8 cellular contexts compared by ENCODE assay signal in the genomic region with DNA sequence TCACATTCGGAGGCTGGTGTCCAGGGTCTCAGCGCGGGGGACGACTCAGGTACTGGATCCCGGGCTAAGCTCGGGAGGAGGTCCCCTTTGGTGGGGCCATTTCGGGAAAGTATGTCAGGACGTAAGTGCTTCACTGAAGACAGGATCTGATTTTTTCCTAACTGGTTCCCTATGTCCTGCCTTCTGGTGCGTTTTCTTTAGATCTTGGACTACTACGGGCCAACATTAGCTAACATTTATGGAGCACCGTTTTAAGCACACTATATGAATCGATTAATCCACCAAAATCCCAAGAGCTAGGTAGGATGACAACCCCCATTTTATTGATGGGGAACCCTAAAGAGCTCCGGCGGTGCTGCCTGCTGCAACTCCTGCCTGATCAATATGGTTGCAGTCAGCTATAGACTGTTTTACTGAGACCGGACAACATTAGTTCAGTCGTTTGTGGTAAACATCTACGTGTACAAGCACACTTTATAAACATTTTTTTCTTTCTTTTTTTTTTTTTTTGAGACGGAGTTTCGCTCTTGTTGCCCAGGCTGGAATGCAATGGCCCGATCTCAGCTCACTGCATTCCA. TPM values are rescaled to one million over a fixed set of nuclear protein-coding genes. Genes with fewer than 3 reads are reported as not detected.
DNase-seq lines count a peak whose midpoint lies in the region; TF ChIP-seq lines count a peak whose summit lies in the region.

No MANE protein-coding gene starts in this region.

- peak overlapping the region; percentile 96 for H3K27ac Mint-ChIP-seq in activated naive CD4-positive, alpha-beta T cell treated with anti-CD3 and anti-CD28 coated beads for 36 hours

- H3K4me1 Mint-ChIP-seq in activated naive CD4-positive, alpha-beta T cell treated with anti-CD3 and anti-CD28 coated beads for 36 hours (ENCODE audit: low read depth), result peaks cover 59% of the 10 kb centered on the region

- H3K36me3 ChIP-seq in left ventricle myocardium inferior, result peaks cover 31% of the 10 kb centered on the region

- no peaks in the 10 kb centered on the region for H3K27me3 ChIP-seq in left ventricle myocardium inferior (ENCODE audit: low read depth)

- H3K27me3 Mint-ChIP-seq in activated naive CD4-positive, alpha-beta T cell treated with anti-CD3 and anti-CD28 coated beads for 36 hours (ENCODE audit: low read depth), result no peaks in the 10 kb centered on the region

- DNase-seq in activated naive CD4-positive, alpha-beta T cell treated with anti-CD3 and anti-CD28 coated beads for 36 hours, result no peak
- no peak for DNase-seq in activated naive CD4-positive, alpha-beta T cell (lab: John Stamatoyannopoulos, UW)
- no peak for DNase-seq in left ventricle myocardium inferior
- DNase-seq in G401 (ENCODE audit: low spot score), result no peak
- no peak for DNase-seq in GDM1 (lab: John Stamatoyannopoulos, UW)
- no peak for DNase-seq in stimulated activated CD4-positive, alpha-beta T cell treated with anti-CD3 and anti-CD28 coated beads, Interleukin-2, amount 100 ng/mL, for 24 hours

- in situ Hi-C loops in G401 (cut with HindIII; ENCODE audit: low sequenced_read_pairs), result no loop called here

- H3K4me3 ChIP-seq in left ventricle myocardium inferior (peak overlapping the region; percentile 94), skin epidermis (peak overlapping the region; percentile 43 to 88 (median 64))

- H3K27ac ChIP-seq in VCaP, result peak overlapping the region; percentile 96
- peak overlapping the region; percentile 88 for H3K27ac ChIP-seq in left ventricle myocardium inferior (replicated peaks)
- H3K27ac ChIP-seq in skin epidermis, result peak overlapping the region in 20 of 21 experiments; percentile 48 to 91 (median 80)

- CTCF ChIA-PET in activated naive CD4-positive, alpha-beta T cell treated with anti-CD3 and anti-CD28 coated beads for 36 hours (lab: Charles Lee), result interaction anchor here (0.6 to 3.4 kb wide), 11 partner anchors 9 to 284 kb away, joined by 3 to 28 read pairs (median 4); partner anchors contain the start of genes SLC3A2 and TMEM179B

- H3K36me3 Mint-ChIP-seq in activated naive CD4-positive, alpha-beta T cell treated with anti-CD3 and anti-CD28 coated beads for 36 hours (ENCODE audit: low read depth), result peaks cover 72% of the 10 kb centered on the region

- H3K9me3 ChIP-seq in left ventricle myocardium inferior (replicated peaks), result no peaks in the 10 kb centered on the region

- no peak for TF ChIP-seq CTCF in VCaP (conservative IDR thresholded peaks at IDR 0.05)
- TF ChIP-seq CTCF in left ventricle myocardium inferior (IDR thresholded peaks at IDR 0.05; ENCODE audit: borderline replicate concordance), result no peak

- H3K4me1 ChIP-seq in left ventricle myocardium inferior, result peaks cover 41% of the 10 kb centered on the region

- H3K4me3 Mint-ChIP-seq in activated naive CD4-positive, alpha-beta T cell treated with anti-CD3 and anti-CD28 coated beads for 36 hours, result peak overlapping the region; percentile 99

- intact Hi-C loops in activated naive CD4-positive, alpha-beta T cell treated with anti-CD3 and anti-CD28 coated beads for 36 hours (cut with micrococcal nuclease), result loop anchor here (1.0 to 5.0 kb wide), 5 partner anchors 25 to 184 kb away; partner anchors contain the start of genes HNRNPUL2, LBHD1, TAF6L and TMEM179B
- intact Hi-C loops in left ventricle myocardium inferior (cut with micrococcal nuclease), result no loop called here

- no peaks in the 10 kb centered on the region for H3K9me3 Mint-ChIP-seq in activated naive CD4-positive, alpha-beta T cell treated with anti-CD3 and anti-CD28 coated beads for 36 hours

RNA-seq across cellular contexts. Expression of gene WDR74, which starts 17.0 kb away (rescaled TPM):
- 10 to 100 TPM; 74.4 to 78.7 TPM for total RNA-seq in activated naive CD4-positive, alpha-beta T cell treated with anti-CD3 and anti-CD28 coated beads for 36 hours
- 24.3 TPM for total RNA-seq in left ventricle myocardium inferior
- 103 and 110 TPM in 2 replicates for total RNA-seq in G401 (2014; rRNA removed; shearing (Covaris generic))

RNA-seq across cellular contexts. Expression of gene TEX54, which starts 23.8 kb away (rescaled TPM):
- total RNA-seq in activated naive CD4-positive, alpha-beta T cell treated with anti-CD3 and anti-CD28 coated beads for 36 hours, result not detected
- not detected for total RNA-seq in left ventricle myocardium inferior
- total RNA-seq in G401 (2014; rRNA removed; shearing (Covaris generic)), result not detected in 2 replicates

RNA-seq across cellular contexts. Expression of gene SLC3A2, which starts 24.3 kb away (rescaled TPM):
- 100 to 1,000 TPM; 419 to 472 TPM for total RNA-seq in activated naive CD4-positive, alpha-beta T cell treated with anti-CD3 and anti-CD28 coated beads for 36 hours
- total RNA-seq in left ventricle myocardium inferior, result 35.0 TPM
- total RNA-seq in G401 (2014; rRNA removed; shearing (Covaris generic)), result 225 and 239 TPM in 2 replicates

RNA-seq across cellular contexts. Expression of gene STX5, which starts 24.6 kb away (rescaled TPM):
- total RNA-seq in activated naive CD4-positive, alpha-beta T cell treated with anti-CD3 and anti-CD28 coated beads for 36 hours, result 10 to 100 TPM; 22.7 to 23.0 TPM
- 16.7 TPM for total RNA-seq in left ventricle myocardium inferior
- total RNA-seq in G401 (2014; rRNA removed; shearing (Covaris generic)), result 40.9 and 49.0 TPM in 2 replicates

RNA-seq across cellular contexts. Expression of gene NXF1, which starts 51.2 kb away (rescaled TPM):
- total RNA-seq in activated naive CD4-positive, alpha-beta T cell treated with anti-CD3 and anti-CD28 coated beads for 36 hours, result 10 to 100 TPM; 44.6 to 46.0 TPM
- 43.2 TPM for total RNA-seq in left ventricle myocardium inferior
- total RNA-seq in G401 (2014; rRNA removed; shearing (Covaris generic)), result 10.2 and 23.3 TPM in 2 replicates
